ENCODE assay signal across 1 cellular context in genomic region chr15:68559342-68560310, GRCh38.
TF ChIP-seq lines count a peak whose summit lies in the region.

No MANE protein-coding gene starts in this region.

TF ChIP-seq in SK-N-SH, 30 proteins besides CTCF, POLR2A, EP300 and RAD21 (continued from another document):
- TF ChIP-seq, protein P1, sequence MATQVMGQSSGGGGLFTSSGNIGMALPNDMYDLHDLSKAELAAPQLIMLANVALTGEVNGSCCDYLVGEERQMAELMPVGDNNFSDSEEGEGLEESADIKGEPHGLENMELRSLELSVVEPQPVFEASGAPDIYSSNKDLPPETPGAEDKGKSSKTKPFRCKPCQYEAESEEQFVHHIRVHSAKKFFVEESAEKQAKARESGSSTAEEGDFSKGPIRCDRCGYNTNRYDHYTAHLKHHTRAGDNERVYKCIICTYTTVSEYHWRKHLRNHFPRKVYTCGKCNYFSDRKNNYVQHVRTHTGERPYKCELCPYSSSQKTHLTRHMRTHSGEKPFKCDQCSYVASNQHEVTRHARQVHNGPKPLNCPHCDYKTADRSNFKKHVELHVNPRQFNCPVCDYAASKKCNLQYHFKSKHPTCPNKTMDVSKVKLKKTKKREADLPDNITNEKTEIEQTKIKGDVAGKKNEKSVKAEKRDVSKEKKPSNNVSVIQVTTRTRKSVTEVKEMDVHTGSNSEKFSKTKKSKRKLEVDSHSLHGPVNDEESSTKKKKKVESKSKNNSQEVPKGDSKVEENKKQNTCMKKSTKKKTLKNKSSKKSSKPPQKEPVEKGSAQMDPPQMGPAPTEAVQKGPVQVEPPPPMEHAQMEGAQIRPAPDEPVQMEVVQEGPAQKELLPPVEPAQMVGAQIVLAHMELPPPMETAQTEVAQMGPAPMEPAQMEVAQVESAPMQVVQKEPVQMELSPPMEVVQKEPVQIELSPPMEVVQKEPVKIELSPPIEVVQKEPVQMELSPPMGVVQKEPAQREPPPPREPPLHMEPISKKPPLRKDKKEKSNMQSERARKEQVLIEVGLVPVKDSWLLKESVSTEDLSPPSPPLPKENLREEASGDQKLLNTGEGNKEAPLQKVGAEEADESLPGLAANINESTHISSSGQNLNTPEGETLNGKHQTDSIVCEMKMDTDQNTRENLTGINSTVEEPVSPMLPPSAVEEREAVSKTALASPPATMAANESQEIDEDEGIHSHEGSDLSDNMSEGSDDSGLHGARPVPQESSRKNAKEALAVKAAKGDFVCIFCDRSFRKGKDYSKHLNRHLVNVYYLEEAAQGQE (IDR thresholded peaks at IDR 0.05; ENCODE audit: low read depth, low read length): no peak
- TF ChIP-seq IRF3 (IDR thresholded peaks at IDR 0.05; ENCODE audit: low read depth, low read length) (no peak), PBX3 (IDR thresholded peaks at IDR 0.05) (no peak), RXRA (IDR thresholded peaks at IDR 0.05; ENCODE audit: borderline replicate concordance, low read depth) (no peak), TEAD4 (IDR thresholded peaks at IDR 0.05; ENCODE audit: borderline replicate concordance, insufficient read depth) (no peak), FOSL2 (IDR thresholded peaks at IDR 0.05; ENCODE audit: borderline replicate concordance, low read depth) (no peak), CHD2 (IDR thresholded peaks at IDR 0.05; ENCODE audit: low read length, partially characterized antibody) (no peak), RFX5 (IDR thresholded peaks at IDR 0.05; ENCODE audit: low read length) (no peak), POLR2AphosphoS5 (IDR thresholded peaks at IDR 0.05; ENCODE audit: low read depth, low read length) (no peak)
